ENCODE assay signal across 1 cellular context in genomic region chr12:67069451-67070306, GRCh38.
A peak's percentile ranks its signal among the peaks of the same experiment; 100 is the strongest.
TF ChIP-seq lines count a peak whose summit lies in the region.

No MANE protein-coding gene starts in this region.

TF ChIP-seq in HEK293, 187 proteins besides CTCF, POLR2A, EP300 and RAD21 (continued from another document):
- TF ChIP-seq INSM2 (tag by site-specific recombination; IDR thresholded peaks at IDR 0.05): no peak
- TF ChIP-seq KLF10 (tag by site-specific recombination; IDR thresholded peaks at IDR 0.05): peak; percentile 19; the same call in 1 of the 2 replicates
- peak; percentile 69; the same call in 1 of the 2 replicates for TF ChIP-seq TRIM28 (IDR thresholded peaks at IDR 0.05; ENCODE audit: borderline replicate concordance, low read length)
- peak; percentile 55 for TF ChIP-seq ZFHX2 (tag by site-specific recombination; conservative IDR thresholded peaks at IDR 0.05)
- TF ChIP-seq KLF9 (tag by site-specific recombination; IDR thresholded peaks at IDR 0.05; ENCODE audit: low read depth): peak; percentile 54
- TF ChIP-seq ZNF473 (tag by site-specific recombination; IDR thresholded peaks at IDR 0.05): no peak
- TF ChIP-seq HOXD13 (CRISPR knock-in tag; IDR thresholded peaks at IDR 0.05; ENCODE audit: borderline replicate concordance): no peak
- TF ChIP-seq BCL6B (tag by site-specific recombination; IDR thresholded peaks at IDR 0.05): no peak
- 0 out of 2 replicates have a peak, but pooled peaks have one; percentile 14 for TF ChIP-seq ZNF596 (tag by site-specific recombination; IDR thresholded peaks at IDR 0.05)
- peak; percentile 70 for TF ChIP-seq ZBTB8A (tag by site-specific recombination; IDR thresholded peaks at IDR 0.05)
- peak; percentile 76 for TF ChIP-seq ZNF513 (tag by site-specific recombination; IDR thresholded peaks at IDR 0.05)
- TF ChIP-seq ZBTB48 (tag by site-specific recombination; IDR thresholded peaks at IDR 0.05): peak; percentile 76
- 0 out of 2 replicates have a peak, but pooled peaks have one; percentile 45 for TF ChIP-seq KLF17 (tag by site-specific recombination; IDR thresholded peaks at IDR 0.05)
- no peak for TF ChIP-seq ZBTB6 (tag by site-specific recombination; IDR thresholded peaks at IDR 0.05)
- TF ChIP-seq ZNF341 (tag by site-specific recombination; IDR thresholded peaks at IDR 0.05; ENCODE audit: low read depth): peak; percentile 70
- TF ChIP-seq SP3 (tag by site-specific recombination; IDR thresholded peaks at IDR 0.05): peak; percentile 45
- peak; percentile 70 for TF ChIP-seq PATZ1 (tag by site-specific recombination; IDR thresholded peaks at IDR 0.05)
- TF ChIP-seq ZNF366 (tag by site-specific recombination; conservative IDR thresholded peaks at IDR 0.05): 0 out of 2 replicates have a peak, but pooled peaks have one; percentile 11
- TF ChIP-seq EGR2 (tag by site-specific recombination; IDR thresholded peaks at IDR 0.05; ENCODE audit: low read depth): peak; percentile 5; the same call in 1 of the 2 replicates
- peak; percentile 28; the same call in 1 of the 2 replicates for TF ChIP-seq SP7 (tag by site-specific recombination; IDR thresholded peaks at IDR 0.05)
- TF ChIP-seq ZNF629 (tag by site-specific recombination; IDR thresholded peaks at IDR 0.05): 0 out of 2 replicates have a peak, but pooled peaks have one; percentile 10
- 0 out of 2 replicates have a peak, but pooled peaks have one; percentile 28 for TF ChIP-seq ZNF660 (tag by site-specific recombination; IDR thresholded peaks at IDR 0.05)
- no peak for TF ChIP-seq ZNF239 (tag by site-specific recombination; IDR thresholded peaks at IDR 0.05)
- peak; percentile 66; the same call in 1 of the 2 replicates for TF ChIP-seq ZNF10 (tag by site-specific recombination; IDR thresholded peaks at IDR 0.05)
- no peak for TF ChIP-seq ZNF211 (tag by site-specific recombination; IDR thresholded peaks at IDR 0.05; ENCODE audit: low read depth)
- TF ChIP-seq ZNF600 (tag by site-specific recombination; IDR thresholded peaks at IDR 0.05): 0 out of 2 replicates have a peak, but pooled peaks have one; percentile 51
- no peak for TF ChIP-seq ZNF248 (tag by site-specific recombination; IDR thresholded peaks at IDR 0.05)
- TF ChIP-seq ZNF423 (tag by site-specific recombination; IDR thresholded peaks at IDR 0.05): no peak
- no peak for TF ChIP-seq ZNF837 (tag by site-specific recombination; IDR thresholded peaks at IDR 0.05)
- peak; percentile 47; the same call in 1 of the 2 replicates for TF ChIP-seq ZNF561 (tag by site-specific recombination; IDR thresholded peaks at IDR 0.05; ENCODE audit: borderline replicate concordance)
- TF ChIP-seq ZNF544 (tag by site-specific recombination; IDR thresholded peaks at IDR 0.05): no peak
- peak; percentile 61; the same call in 1 of the 2 replicates for TF ChIP-seq ZNF335 (tag by site-specific recombination; conservative IDR thresholded peaks at IDR 0.05)
- TF ChIP-seq ZBTB26 (tag by site-specific recombination; optimal IDR thresholded peaks at IDR 0.05): peak; percentile 48
- peak; percentile 72 for TF ChIP-seq SP2 (tag by site-specific recombination; IDR thresholded peaks at IDR 0.05)
- TF ChIP-seq ZEB2 (tag by site-specific recombination; IDR thresholded peaks at IDR 0.05): peak; percentile 58; the same call in 1 of the 2 replicates
- no peak for TF ChIP-seq REST (tag by site-specific recombination; IDR thresholded peaks at IDR 0.05)
- TF ChIP-seq ZBTB20 (tag by site-specific recombination; IDR thresholded peaks at IDR 0.05): peak; percentile 54; the same call in 1 of the 2 replicates
- TF ChIP-seq ZXDB (tag by site-specific recombination; IDR thresholded peaks at IDR 0.05): no peak; the same call in 1 of the 2 replicates
- peak; percentile 59; the same call in 1 of the 2 replicates for TF ChIP-seq ZNF398 (tag by site-specific recombination; IDR thresholded peaks at IDR 0.05)
